ENCODE assay signal across 13 cellular contexts in the genomic region with DNA sequence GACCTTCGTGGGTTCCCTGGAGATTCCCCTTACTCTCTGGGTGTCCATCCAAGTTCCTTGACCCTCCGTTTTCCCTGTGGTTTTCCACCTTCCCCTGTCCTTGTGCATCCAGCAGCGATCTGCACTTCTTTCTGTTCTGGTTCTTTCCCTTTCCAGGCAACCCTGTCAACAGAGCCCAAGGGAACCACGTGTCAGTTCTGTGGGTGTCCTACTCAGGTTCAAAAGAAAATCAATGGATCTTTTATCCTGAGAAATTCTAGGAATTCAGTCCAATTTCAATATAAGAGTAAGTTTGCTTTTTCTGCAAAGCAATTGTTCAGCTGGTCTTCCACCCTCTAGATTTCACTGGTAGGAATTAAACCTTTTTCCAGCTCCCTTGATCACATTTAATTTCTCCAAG.
DNase-seq lines count a peak whose midpoint lies in the region; TF ChIP-seq lines count a peak whose summit lies in the region.
"Had no signal": no experiment of that assay in that cellular context is flagged by ENCODE, and none has a peak within 500 bp of the region (broad histone marks: within the 10 kb centered on the region; RNA-seq: fewer than 3 reads in every experiment).

No MANE protein-coding gene starts in this region.

- peaks cover 5% of the 10 kb centered on the region for H3K4me1 ChIP-seq in HUES64 (ENCODE audit: insufficient read depth, low read length)
- no peaks in the 10 kb centered on the region for H3K4me1 ChIP-seq in hepatocyte (ENCODE audit: insufficient read depth)
- H3K4me1 ChIP-seq: BE2C, Caco-2, HAP-1 had no signal

- H3K9me2 ChIP-seq in hepatocyte (replicated peaks; ENCODE audit: insufficient read depth): no peaks in the 10 kb centered on the region

- H3K27me3 ChIP-seq in HUES64 (ENCODE audit: insufficient read depth, low read length): no peaks in the 10 kb centered on the region
- no peaks in the 10 kb centered on the region for H3K27me3 ChIP-seq in hepatocyte
- H3K27me3 ChIP-seq: BE2C had no signal

- H3K27ac Mint-ChIP-seq in brain (peak overlapping the region in 3 of 5 experiments; percentile 0 to 56 (median 16)), progenitor cell of endocrine pancreas (peak overlapping the region; percentile 63)
- H3K27ac Mint-ChIP-seq: CD14-positive monocyte; CD8-positive, alpha-beta memory T cell had no signal

- TF ChIP-seq CTCF in brain (conservative IDR thresholded peaks at IDR 0.05) (no peak), progenitor cell of endocrine pancreas (IDR thresholded peaks at IDR 0.05; ENCODE audit: unreplicated experiment) (no peak), hepatocyte (IDR thresholded peaks at IDR 0.05; ENCODE audit: poor library complexity) (no peak)

- no peaks in the 10 kb centered on the region for H4K20me1 ChIP-seq in hepatocyte (ENCODE audit: insufficient read depth, poor library complexity, severe bottlenecking)

- H3K36me3 Mint-ChIP-seq in brain (no peaks in the 10 kb centered on the region), progenitor cell of endocrine pancreas (ENCODE audit: insufficient read depth) (no peaks in the 10 kb centered on the region)
- H3K36me3 Mint-ChIP-seq: CD14-positive monocyte; CD8-positive, alpha-beta memory T cell had no signal

- H3K4me3 ChIP-seq in HUES64 (ENCODE audit: low read length) (no peak overlapping the region), hepatocyte (no peak overlapping the region)
- H3K4me3 ChIP-seq: HAP-1 had no signal

- WGBS in HUES64: 65% methylated on average over 4 of the region's 4 CpGs
- 76% methylated on average over 4 of the region's 4 CpGs for WGBS in hepatocyte (ENCODE audit: low lambda C conversion rate, missing lambda C conversion rate)

- H3K27me3 Mint-ChIP-seq in brain (no peaks in the 10 kb centered on the region), progenitor cell of endocrine pancreas (no peaks in the 10 kb centered on the region)
- H3K27me3 Mint-ChIP-seq: CD8-positive, alpha-beta memory T cell had no signal

- no peak overlapping the region for H2AFZ ChIP-seq in hepatocyte

- peak; percentile 22 for DNase-seq in iPS DF 4.7 (ENCODE audit: extremely low read depth, low spot score)
- DNase-seq in progenitor cell of endocrine pancreas (ENCODE audit: low spot score, unreplicated experiment): no peak
- DNase-seq in hepatocyte (ENCODE audit: low spot score): no peak
- no peak for DNase-seq in NCI-H1048 (lab: John Stamatoyannopoulos, UW)
- no peak for DNase-seq in epidermal melanocyte (ENCODE audit: insufficient read length, low spot score)
- DNase-seq: BE2C; Caco-2; CD8-positive, alpha-beta memory T cell; GF-D8 had no signal

- H3K9me3 Mint-ChIP-seq in brain (peaks cover 0 to 4% (median 0%) of the 10 kb centered on the region in 5 experiments), progenitor cell of endocrine pancreas (ENCODE audit: low read depth) (no peaks in the 10 kb centered on the region)

- no peaks in the 10 kb centered on the region for H3K79me2 ChIP-seq in hepatocyte

- H3K4me2 ChIP-seq in hepatocyte: no peak overlapping the region

- H3K9ac ChIP-seq in HUES64 (ENCODE audit: low read depth, low read length): no peak overlapping the region

- H3K4me3 Mint-ChIP-seq in brain: no peak overlapping the region
- H3K4me3 Mint-ChIP-seq in progenitor cell of endocrine pancreas (ENCODE audit: low read depth): no peak overlapping the region
- H3K4me3 Mint-ChIP-seq: CD14-positive monocyte; CD8-positive, alpha-beta memory T cell had no signal

- H3K9me3 ChIP-seq in HUES64 (ENCODE audit: insufficient read depth, low read depth, low read length) (no peaks in the 10 kb centered on the region), hepatocyte (ENCODE audit: low read depth) (no peaks in the 10 kb centered on the region)
- H3K9me3 ChIP-seq: BE2C, Caco-2, HAP-1 had no signal

- H3K27ac ChIP-seq in HUES64 (ENCODE audit: low read depth, low read length) (peak overlapping the region; percentile 32; the same call in 1 of the 2 replicates), hepatocyte (no peak overlapping the region)

- H3K4me1 Mint-ChIP-seq in brain (peaks cover 12% of the 10 kb centered on the region), progenitor cell of endocrine pancreas (ENCODE audit: low read depth) (no peaks in the 10 kb centered on the region)
- H3K4me1 Mint-ChIP-seq: CD14-positive monocyte; CD8-positive, alpha-beta memory T cell had no signal

- H3K36me3 ChIP-seq in HUES64 (ENCODE audit: insufficient read depth, low read length): no peaks in the 10 kb centered on the region
- no peaks in the 10 kb centered on the region for H3K36me3 ChIP-seq in hepatocyte (replicated peaks; ENCODE audit: insufficient read depth, low read depth)
- H3K36me3 ChIP-seq: BE2C, HAP-1 had no signal
